15 cellular contexts compared by ENCODE assay signal in the genomic region with DNA sequence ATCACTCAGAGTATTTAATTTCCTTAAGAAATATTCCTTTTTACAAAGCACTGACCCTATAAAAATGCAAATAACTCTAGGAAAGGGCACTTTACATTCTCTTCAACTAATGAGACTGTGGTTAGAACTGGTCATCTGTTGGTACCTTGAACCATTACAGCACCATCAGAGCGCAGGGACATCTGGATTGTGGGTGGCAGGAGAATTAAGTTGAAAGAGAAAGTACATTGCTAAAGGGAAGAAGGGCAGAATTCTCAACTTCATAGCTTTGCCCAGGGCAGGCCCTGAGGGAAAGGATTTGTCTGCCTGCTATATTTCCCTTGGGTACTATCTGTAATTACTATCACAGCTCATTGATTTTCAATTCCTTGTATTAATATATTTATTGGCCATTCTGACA.
DNase-seq lines count a peak whose midpoint lies in the region; ATAC-seq and TF ChIP-seq lines count a peak whose summit lies in the region.
"Had no signal": no experiment of that assay in that cellular context is flagged by ENCODE, and none has a peak within 500 bp of the region (broad histone marks: within the 10 kb centered on the region; RNA-seq: fewer than 3 reads in every experiment).

No MANE protein-coding gene starts in this region.

- H3K27me3 ChIP-seq in smooth muscle cell (ENCODE audit: low read depth) = no peaks in the 10 kb centered on the region

- no peaks in the 10 kb centered on the region for H4K20me1 ChIP-seq in smooth muscle cell (ENCODE audit: low read depth)

- POLR2A ChIA-PET in activated CD8-positive, alpha-beta T cell treated with anti-CD3 and anti-CD28 coated beads, Interleukin-2, amount 10 ng/mL, durations not matched to agents 7 days and 5 days (lab: Charles Lee) = no interaction called here

- H3K4me1 Mint-ChIP-seq in activated CD8-positive, alpha-beta T cell treated with anti-CD3 and anti-CD28 coated beads, Interleukin-2, amount 10 ng/mL, durations not matched to agents 7 days and 5 days (ENCODE audit: low read depth) = peaks cover 29% of the 10 kb centered on the region
- peaks cover 37% of the 10 kb centered on the region for H3K4me1 Mint-ChIP-seq in activated naive CD4-positive, alpha-beta T cell treated with anti-CD3 and anti-CD28 coated beads, Interleukin-2, amount 10 ng/mL, durations not matched to agents 7 days and 5 days

- H3K9me3 Mint-ChIP-seq in activated CD8-positive, alpha-beta T cell treated with anti-CD3 and anti-CD28 coated beads, Interleukin-2, amount 10 ng/mL, durations not matched to agents 7 days and 5 days (ENCODE audit: insufficient read depth) = no peaks in the 10 kb centered on the region
- no peaks in the 10 kb centered on the region for H3K9me3 Mint-ChIP-seq in activated naive CD4-positive, alpha-beta T cell treated with anti-CD3 and anti-CD28 coated beads, Interleukin-2, amount 10 ng/mL, durations not matched to agents 7 days and 5 days
- H3K9me3 Mint-ChIP-seq: IgD-negative memory B cell had no signal

- TF ChIP-seq CTCF in fibroblast of mammary gland (conservative IDR thresholded peaks at IDR 0.05; ENCODE audit: control insufficient read depth, insufficient read depth, low read depth, low read length) (no peak), smooth muscle cell (IDR thresholded peaks at IDR 0.05; ENCODE audit: borderline replicate concordance, insufficient read depth, poor library complexity, severe bottlenecking) (no peak)

- no peak overlapping the region for H3K27ac ChIP-seq in smooth muscle cell (ENCODE audit: low read depth)
- H3K27ac ChIP-seq: SK-N-MC had no signal

- 33% methylated on average over 1 of the region's 1 CpG for WGBS in smooth muscle cell (ENCODE audit: low lambda C conversion rate)

- peak overlapping the region; percentile 49 for H3K4me2 ChIP-seq in smooth muscle cell

- H3F3A ChIP-seq in smooth muscle cell (ENCODE audit: low read depth) = peaks cover 5% of the 10 kb centered on the region

- H3K36me3 ChIP-seq in smooth muscle cell (ENCODE audit: low read depth) = no peaks in the 10 kb centered on the region
- H3K36me3 ChIP-seq: HAP-1 had no signal

- H3K4me3 Mint-ChIP-seq in activated CD8-positive, alpha-beta T cell treated with anti-CD3 and anti-CD28 coated beads, Interleukin-2, amount 10 ng/mL, durations not matched to agents 7 days and 5 days = no peak overlapping the region
- no peak overlapping the region for H3K4me3 Mint-ChIP-seq in activated naive CD4-positive, alpha-beta T cell treated with anti-CD3 and anti-CD28 coated beads, Interleukin-2, amount 10 ng/mL, durations not matched to agents 7 days and 5 days
- H3K4me3 Mint-ChIP-seq: IgD-negative memory B cell had no signal

- H3K79me2 ChIP-seq in smooth muscle cell (ENCODE audit: low read depth) = no peaks in the 10 kb centered on the region

- ATAC-seq in activated CD8-positive, alpha-beta T cell treated with anti-CD3 and anti-CD28 coated beads, Interleukin-2, amount 10 ng/mL, durations not matched to agents 7 days and 5 days = no peak
- ATAC-seq: GM12878 had no signal

- H3K9me3 ChIP-seq in smooth muscle cell (replicated peaks; ENCODE audit: low read depth) = no peaks in the 10 kb centered on the region
- H3K9me3 ChIP-seq: HAP-1 had no signal

- no peak overlapping the region for H3K27ac Mint-ChIP-seq in activated CD8-positive, alpha-beta T cell treated with anti-CD3 and anti-CD28 coated beads, Interleukin-2, amount 10 ng/mL, durations not matched to agents 7 days and 5 days
- H3K27ac Mint-ChIP-seq in activated naive CD4-positive, alpha-beta T cell treated with anti-CD3 and anti-CD28 coated beads, Interleukin-2, amount 10 ng/mL, durations not matched to agents 7 days and 5 days = no peak overlapping the region

- no peak overlapping the region for H2AFZ ChIP-seq in smooth muscle cell (ENCODE audit: low read depth)

- H3K36me3 Mint-ChIP-seq in activated CD8-positive, alpha-beta T cell treated with anti-CD3 and anti-CD28 coated beads, Interleukin-2, amount 10 ng/mL, durations not matched to agents 7 days and 5 days (ENCODE audit: low read depth) = peaks cover 18% of the 10 kb centered on the region
- H3K36me3 Mint-ChIP-seq in activated naive CD4-positive, alpha-beta T cell treated with anti-CD3 and anti-CD28 coated beads, Interleukin-2, amount 10 ng/mL, durations not matched to agents 7 days and 5 days = peaks cover 37% of the 10 kb centered on the region

- DNase-seq in ELR (ENCODE audit: low read depth) = peak; percentile 24
- peak; percentile 60 for DNase-seq in M059J (ENCODE audit: low read depth)
- DNase-seq in fibroblast of mammary gland (ENCODE audit: low read depth) = peak; percentile 16
- DNase-seq in smooth muscle cell (lab: John Stamatoyannopoulos, UW; ENCODE audit: unreplicated experiment) = no peak
- DNase-seq in activated CD8-positive, alpha-beta T cell treated with anti-CD3 and anti-CD28 coated beads, Interleukin-2, amount 10 ng/mL, durations not matched to agents 7 days and 5 days = no peak
- no peak for DNase-seq in stimulated activated CD4-positive, alpha-beta T cell treated with anti-CD3 and anti-CD28 coated beads, Interleukin-2, amount 100 ng/mL, for 24 hours
- DNase-seq in activated naive CD4-positive, alpha-beta T cell treated with anti-CD3 and anti-CD28 coated beads, Interleukin-2, amount 10 ng/mL, durations not matched to agents 7 days and 5 days = no peak
- DNase-seq: C1 segment of cervical spinal cord, NCI-H146, NCI-H226, NCI-H526 had no signal

- H3K27me3 Mint-ChIP-seq in activated CD8-positive, alpha-beta T cell treated with anti-CD3 and anti-CD28 coated beads, Interleukin-2, amount 10 ng/mL, durations not matched to agents 7 days and 5 days (ENCODE audit: low read depth) = no peaks in the 10 kb centered on the region
- H3K27me3 Mint-ChIP-seq in activated naive CD4-positive, alpha-beta T cell treated with anti-CD3 and anti-CD28 coated beads, Interleukin-2, amount 10 ng/mL, durations not matched to agents 7 days and 5 days = no peaks in the 10 kb centered on the region
- H3K27me3 Mint-ChIP-seq: IgD-negative memory B cell had no signal

- H3K9ac ChIP-seq in smooth muscle cell (ENCODE audit: low read depth) = no peak overlapping the region

- H3K4me3 ChIP-seq in fibroblast of mammary gland (ENCODE audit: control insufficient read depth, low read depth, low read length) (no peak overlapping the region), smooth muscle cell (no peak overlapping the region)
- H3K4me3 ChIP-seq: GM12878, HAP-1, SK-N-MC had no signal

- peaks cover 11% of the 10 kb centered on the region for H3K4me1 ChIP-seq in smooth muscle cell (ENCODE audit: low read depth)
- H3K4me1 ChIP-seq: HAP-1 had no signal

- CTCF ChIA-PET in activated CD8-positive, alpha-beta T cell treated with anti-CD3 and anti-CD28 coated beads, Interleukin-2, amount 10 ng/mL, durations not matched to agents 7 days and 5 days (lab: Charles Lee) = no interaction called here
- CTCF ChIA-PET in activated naive CD4-positive, alpha-beta T cell treated with anti-CD3 and anti-CD28 coated beads, Interleukin-2, amount 10 ng/mL, durations not matched to agents 7 days and 5 days (lab: Charles Lee) = interaction anchor here (0.7 kb wide), 1 partner anchor 38 kb away, joined by 3 read pairs; no protein-coding TSS in a partner anchor

Comparison
In these comparisons a context has a peak if more than half of its experiments do, and no peak if none do; other contexts are left out.
1. DNase-seq: peak in ELR (single experiment), M059J (single experiment) and fibroblast of mammary gland (single experiment); none in smooth muscle cell (single experiment), activated CD8-positive, alpha-beta T cell treated with anti-CD3 and anti-CD28 coated beads, Interleukin-2, amount 10 ng/mL, durations not matched to agents 7 days and 5 days (single experiment), stimulated activated CD4-positive, alpha-beta T cell treated with anti-CD3 and anti-CD28 coated beads, Interleukin-2, amount 100 ng/mL, for 24 hours (0 of 2) and activated naive CD4-positive, alpha-beta T cell treated with anti-CD3 and anti-CD28 coated beads, Interleukin-2, amount 10 ng/mL, durations not matched to agents 7 days and 5 days (single experiment).